Comparison of ENCODE assay signal across 18 cellular contexts in genomic region chr4:42488554-42488953, GRCh38.
DNase-seq lines count a peak whose midpoint lies in the region; ATAC-seq and TF ChIP-seq lines count a peak whose summit lies in the region.
"Had no signal": no experiment of that assay in that cellular context is flagged by ENCODE, and none has a peak within 500 bp of the region (broad histone marks: within the 10 kb centered on the region; RNA-seq: fewer than 3 reads in every experiment).

No MANE protein-coding gene starts in this region.

- H3K79me2 ChIP-seq in GM23338 (replicated peaks; ENCODE audit: insufficient read depth) (no peaks in the 10 kb centered on the region), KMS-11 (ENCODE audit: insufficient read depth, low read depth) (no peaks in the 10 kb centered on the region)

- H4K20me1 ChIP-seq in GM23338 (replicated peaks; ENCODE audit: insufficient read depth) (no peaks in the 10 kb centered on the region), KMS-11 (ENCODE audit: insufficient read depth) (no peaks in the 10 kb centered on the region)
- H4K20me1 ChIP-seq: BLaER1 had no signal

- no peaks in the 10 kb centered on the region for H3K27me3 ChIP-seq in GM23338 (ENCODE audit: insufficient read depth)
- H3K27me3 ChIP-seq in KMS-11 (ENCODE audit: insufficient read depth, low read depth): no peaks in the 10 kb centered on the region
- H3K27me3 ChIP-seq: BLaER1, vagina had no signal

- H2AFZ ChIP-seq in GM23338 (no peak overlapping the region), KMS-11 (ENCODE audit: low read depth) (peak overlapping the region; percentile 1; the same call in 1 of the 2 replicates)

- H3K27ac Mint-ChIP-seq in GM23338 (peak overlapping the region; percentile 85), memory B cell (peak overlapping the region; percentile 70)
- H3K27ac Mint-ChIP-seq in activated T-helper 17 cell treated with anti-CD3 and anti-CD28 coated beads, Interleukin-2, amount 50 U/mL, for 72 hours: no peak overlapping the region
- H3K27ac Mint-ChIP-seq: activated T-cell treated with anti-CD3 and anti-CD28 coated beads, Interleukin-2, amount 50 U/mL, for 24 hours; T-cell had no signal

- H3K4me1 ChIP-seq in GM23338 (ENCODE audit: insufficient read depth): peaks cover 74% of the 10 kb centered on the region
- peaks cover 70% of the 10 kb centered on the region for H3K4me1 ChIP-seq in KMS-11 (ENCODE audit: low read depth, poor library complexity, severe bottlenecking)
- H3K4me1 ChIP-seq: BLaER1 had no signal

- H3F3A ChIP-seq in GM23338 (replicated peaks; ENCODE audit: low read depth): no peaks in the 10 kb centered on the region; the same call in 1 of the 2 replicates

- H3K9me3 Mint-ChIP-seq in GM23338: 0 out of 3 replicates have a peak, but pooled peaks cover 3% of the 10 kb centered on the region
- H3K9me3 Mint-ChIP-seq in memory B cell: no peaks in the 10 kb centered on the region
- no peaks in the 10 kb centered on the region for H3K9me3 Mint-ChIP-seq in activated T-helper 17 cell treated with anti-CD3 and anti-CD28 coated beads, Interleukin-2, amount 50 U/mL, for 72 hours
- H3K9me3 Mint-ChIP-seq: activated T-cell treated with anti-CD3 and anti-CD28 coated beads, Interleukin-2, amount 50 U/mL, for 24 hours; naive thymus-derived CD8-positive, alpha-beta T cell; T-cell had no signal

- peak overlapping the region; percentile 35 for H3K4me3 ChIP-seq in GM12864 (ENCODE audit: low read depth, low read length)
- no peak overlapping the region for H3K4me3 ChIP-seq in GM23338
- H3K4me3 ChIP-seq in KMS-11 (IDR thresholded peaks at IDR 0.05; ENCODE audit: insufficient read depth, low read depth, low read length): peak overlapping the region; percentile 36
- H3K4me3 ChIP-seq: BLaER1, vagina had no signal

- H3K4me1 Mint-ChIP-seq in GM23338 (peaks cover 72% of the 10 kb centered on the region), memory B cell (peaks cover 16% of the 10 kb centered on the region)
- peaks cover 10% of the 10 kb centered on the region for H3K4me1 Mint-ChIP-seq in activated T-helper 17 cell treated with anti-CD3 and anti-CD28 coated beads, Interleukin-2, amount 50 U/mL, for 72 hours

- DNase-seq in GM12864 (ENCODE audit: low read depth) (no peak), GM23338 (ENCODE audit: low spot score) (peak; percentile 59), memory B cell (ENCODE audit: low spot score in 2 of 2) (no peak), RKO (ENCODE audit: low spot score) (no peak), NCI-H510A treated with DMSO at 0.1 percent for 48 hours (lab: John Stamatoyannopoulos, UW) (no peak)
- DNase-seq: activated naive CD4-positive, alpha-beta T cell treated with Interleukin-2 at 50 U/mL for 16 hours; activated T-cell treated with anti-CD3 and anti-CD28 coated beads, Interleukin-2, amount 50 U/mL, for 24 hours; amygdala; KBM-7; naive thymus-derived CD8-positive, alpha-beta T cell; NCI-H187 treated with DMSO at 0.1 percent for 48 hours; NCI-H226; T-cell had no signal

- H3K9ac ChIP-seq in KMS-11: peak overlapping the region; percentile 43; the same call in 1 of the 2 replicates
- H3K9ac ChIP-seq: BLaER1 had no signal

- H3K27ac ChIP-seq in GM23338 (ENCODE audit: low read depth): peak overlapping the region; percentile 72
- H3K27ac ChIP-seq in KMS-11: peak overlapping the region; percentile 80
- H3K27ac ChIP-seq: BLaER1, vagina had no signal

- TF ChIP-seq CTCF in GM12864 (IDR thresholded peaks at IDR 0.05; ENCODE audit: low read depth, low read length, missing control alignments) (no peak), GM23338 (conservative IDR thresholded peaks at IDR 0.05; ENCODE audit: low read depth in 2 of 2) (no peak), KMS-11 (conservative IDR thresholded peaks at IDR 0.05; ENCODE audit: low read depth, low read length) (no peak)

- no peaks in the 10 kb centered on the region for H3K9me2 ChIP-seq in GM23338 (ENCODE audit: insufficient read depth)

- H3K27me3 Mint-ChIP-seq in GM23338 (ENCODE audit: insufficient read depth, low read depth, poor library complexity) (peaks cover 2% of the 10 kb centered on the region), memory B cell (no peaks in the 10 kb centered on the region)
- no peaks in the 10 kb centered on the region for H3K27me3 Mint-ChIP-seq in activated T-helper 17 cell treated with anti-CD3 and anti-CD28 coated beads, Interleukin-2, amount 50 U/mL, for 72 hours
- H3K27me3 Mint-ChIP-seq: activated T-cell treated with anti-CD3 and anti-CD28 coated beads, Interleukin-2, amount 50 U/mL, for 24 hours; naive thymus-derived CD8-positive, alpha-beta T cell; T-cell had no signal

- H3K36me3 ChIP-seq in GM23338 (ENCODE audit: insufficient read depth) (no peaks in the 10 kb centered on the region), KMS-11 (ENCODE audit: insufficient read depth) (no peaks in the 10 kb centered on the region)
- H3K36me3 ChIP-seq: vagina had no signal

- no peak overlapping the region for H3K4me3 Mint-ChIP-seq in GM23338
- H3K4me3 Mint-ChIP-seq in memory B cell: no peak overlapping the region
- no peak overlapping the region for H3K4me3 Mint-ChIP-seq in activated T-helper 17 cell treated with anti-CD3 and anti-CD28 coated beads, Interleukin-2, amount 50 U/mL, for 72 hours
- H3K4me3 Mint-ChIP-seq: activated T-cell treated with anti-CD3 and anti-CD28 coated beads, Interleukin-2, amount 50 U/mL, for 24 hours; naive thymus-derived CD8-positive, alpha-beta T cell; T-cell had no signal

- H3K36me3 Mint-ChIP-seq in GM23338 (ENCODE audit: low read depth): no peaks in the 10 kb centered on the region; the same call in 2 of the 3 replicates
- H3K36me3 Mint-ChIP-seq in memory B cell: peaks cover 11% of the 10 kb centered on the region
- H3K36me3 Mint-ChIP-seq in activated T-helper 17 cell treated with anti-CD3 and anti-CD28 coated beads, Interleukin-2, amount 50 U/mL, for 72 hours (ENCODE audit: low read depth): peaks cover 48% of the 10 kb centered on the region

- peak; percentile 73 for ATAC-seq in GM23338
- ATAC-seq in memory B cell (ENCODE audit: low read depth): no peak
- no peak for ATAC-seq in activated T-helper 17 cell treated with anti-CD3 and anti-CD28 coated beads, Interleukin-2, amount 50 U/mL, for 72 hours (replicated peaks)
- no peak for ATAC-seq in GM21423 (IDR thresholded peaks at IDR 0.05; ENCODE audit: unreplicated experiment)
- ATAC-seq: naive thymus-derived CD8-positive, alpha-beta T cell; T-cell had no signal

- H3K4me2 ChIP-seq in GM23338 (peak overlapping the region; percentile 26), KMS-11 (peak overlapping the region; percentile 92)
- H3K4me2 ChIP-seq: BLaER1 had no signal

TF ChIP-seq in GM23338, 12 proteins besides CTCF, POLR2A, EP300 and RAD21 (continues in another document):
- TF ChIP-seq ZNF462 (CRISPR knock-in tag; IDR thresholded peaks at IDR 0.05) (peak; percentile 97), ZNF331 (CRISPR knock-in tag; IDR thresholded peaks at IDR 0.05; ENCODE audit: low read depth) (no peak)
